Comparison of ENCODE assay signal across 12 cellular contexts in the genomic region with DNA sequence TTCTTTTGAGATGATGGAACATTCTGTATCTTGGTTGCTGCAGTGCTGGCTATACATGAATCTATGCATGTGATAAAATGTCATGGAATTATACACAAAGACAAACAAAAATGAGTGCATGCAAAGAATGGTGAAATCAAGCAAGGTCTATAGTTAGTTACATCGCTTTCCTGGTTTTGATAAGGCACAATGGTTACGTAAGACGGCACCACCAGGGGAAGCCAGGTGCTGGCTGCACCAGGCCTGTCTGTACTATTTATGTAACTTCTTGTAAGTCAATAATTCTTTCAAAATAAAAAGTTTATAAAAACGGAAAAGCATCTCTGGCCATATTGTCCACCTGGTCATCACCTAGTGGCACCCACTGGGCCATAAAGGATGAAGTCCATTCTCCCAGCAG. TPM values are rescaled to one million over a fixed set of nuclear protein-coding genes. Genes with fewer than 3 reads are reported as not detected.
DNase-seq lines count a peak whose midpoint lies in the region; ATAC-seq and TF ChIP-seq lines count a peak whose summit lies in the region.
"Had no signal": no experiment of that assay in that cellular context is flagged by ENCODE, and none has a peak within 500 bp of the region (broad histone marks: within the 10 kb centered on the region; RNA-seq: fewer than 3 reads in every experiment).

No MANE protein-coding gene starts in this region.

- no peaks in the 10 kb centered on the region for H3K9me3 Mint-ChIP-seq in progenitor cell of endocrine pancreas (ENCODE audit: low read depth)
- H3K9me3 Mint-ChIP-seq: CD4-positive, alpha-beta T cell had no signal

- H3K4me3 Mint-ChIP-seq in progenitor cell of endocrine pancreas (ENCODE audit: low read depth): no peak overlapping the region
- H3K4me3 Mint-ChIP-seq: B cell; CD4-positive, alpha-beta T cell had no signal

- TF ChIP-seq CTCF in right atrium auricular region (IDR thresholded peaks at IDR 0.05) (no peak), fibroblast of villous mesenchyme (IDR thresholded peaks at IDR 0.05; ENCODE audit: insufficient read depth, low read depth, low read length) (no peak), progenitor cell of endocrine pancreas (IDR thresholded peaks at IDR 0.05; ENCODE audit: unreplicated experiment) (no peak)

- H3K4me1 Mint-ChIP-seq in progenitor cell of endocrine pancreas (ENCODE audit: low read depth): no peaks in the 10 kb centered on the region

- peaks cover 0 to 26% of the 10 kb centered on the region in 2 donors for H3K4me1 ChIP-seq in right atrium auricular region
- H3K4me1 ChIP-seq: HAP-1 had no signal

- H3K4me3 ChIP-seq in right atrium auricular region (no peak overlapping the region), fibroblast of villous mesenchyme (ENCODE audit: low read depth, low read length) (no peak overlapping the region)
- H3K4me3 ChIP-seq: HAP-1 had no signal

- H3K36me3 Mint-ChIP-seq in progenitor cell of endocrine pancreas (ENCODE audit: insufficient read depth): no peaks in the 10 kb centered on the region

- no peaks in the 10 kb centered on the region for H3K9me3 ChIP-seq in right atrium auricular region
- H3K9me3 ChIP-seq: Caco-2, HAP-1 had no signal

- H3K36me3 ChIP-seq in right atrium auricular region: no peaks in the 10 kb centered on the region
- H3K36me3 ChIP-seq: HAP-1 had no signal

- no peak overlapping the region for H3K27ac ChIP-seq in right atrium auricular region

- H3K27me3 ChIP-seq in right atrium auricular region: no peaks in the 10 kb centered on the region

- peaks cover 51% of the 10 kb centered on the region for H3K27me3 Mint-ChIP-seq in progenitor cell of endocrine pancreas

- no peak overlapping the region for H3K27ac Mint-ChIP-seq in progenitor cell of endocrine pancreas
- H3K27ac Mint-ChIP-seq: CD4-positive, alpha-beta T cell had no signal

- no peak for DNase-seq in Right ventricle myocardium superior
- no peak for DNase-seq in right atrium auricular region (ENCODE audit: low spot score)
- peak; percentile 51 for DNase-seq in NCI-H226
- DNase-seq in fibroblast of villous mesenchyme (ENCODE audit: low read depth): peak; percentile 8
- DNase-seq in superior temporal gyrus (ENCODE audit: extremely low spot score): peak; percentile 15
- DNase-seq in NCI-H187 (lab: John Stamatoyannopoulos, UW): no peak
- DNase-seq in progenitor cell of endocrine pancreas (ENCODE audit: low spot score, unreplicated experiment): no peak

- intact Hi-C loops in Right ventricle myocardium superior (cut with DNase I): no loop called here

- ATAC-seq in Right ventricle myocardium superior (ENCODE audit: poor library complexity) (peak; percentile 26), HG03095 (IDR thresholded peaks at IDR 0.05; ENCODE audit: unreplicated experiment) (no peak)

RNA-seq across cellular contexts. Expression of gene ARHGAP27, which starts 46.5 kb away (rescaled TPM):
- total RNA-seq in Right ventricle myocardium superior (30.4 TPM), right atrium auricular region (10 to 100 TPM; 18.9 to 21.9 TPM), fibroblast of villous mesenchyme (0.97 and 1.7 TPM in 2 replicates), progenitor cell of endocrine pancreas (7.6 and 12.7 TPM in 2 replicates)

Comparison
In these comparisons a context has a peak if more than half of its experiments do, and no peak if none do; other contexts are left out.
1. DNase-seq: peak in NCI-H226 (single experiment), fibroblast of villous mesenchyme (single experiment) and superior temporal gyrus (single experiment); none in Right ventricle myocardium superior (single experiment), right atrium auricular region (single experiment), NCI-H187 (0 of 2) and progenitor cell of endocrine pancreas (single experiment).